Comparison of ENCODE assay signal across 20 cellular contexts in genomic region chr13:44382635-44383145, GRCh38. TPM values are rescaled to one million over a fixed set of nuclear protein-coding genes. Genes with fewer than 3 reads are reported as not detected.
DNase-seq lines count a peak whose midpoint lies in the region; ATAC-seq and TF ChIP-seq lines count a peak whose summit lies in the region.
"Had no signal": no experiment of that assay in that cellular context is flagged by ENCODE, and none has a peak within 500 bp of the region (broad histone marks: within the 10 kb centered on the region; RNA-seq: fewer than 3 reads in every experiment).

No MANE protein-coding gene starts in this region.

- DNase-seq in Right ventricle myocardium inferior (ENCODE audit: missing footprints): no peak
- DNase-seq in cardiac septum (ENCODE audit: low spot score): no peak
- peak; percentile 94 to 99 for DNase-seq in erythroblast (lab: John Stamatoyannopoulos, UW)
- DNase-seq in thyroid gland: no peak
- DNase-seq in GM19240 (ENCODE audit: insufficient read length, low spot score): no peak
- no peak for DNase-seq in middle frontal gyrus (ENCODE audit: extremely low spot score, low spot score)
- DNase-seq: COR-L47, DMS153, EL, H9, IMR-90, MV-4-11, NCI-H1417 treated with DMSO at 0.1 percent for 48 hours, NCI-H2029, NCI-H2171 treated with DMSO at 0.1 percent for 48 hours, NCI-H510A, NCI-H82 had no signal

- H3K4me1 ChIP-seq in mucosa of rectum (ENCODE audit: control insufficient read depth in 2 of 2, insufficient read depth in 2 of 2, low read length in 2 of 2): peaks cover 11 to 22% of the 10 kb centered on the region in 2 donors
- no peaks in the 10 kb centered on the region for H3K4me1 ChIP-seq in thyroid gland

- TF ChIP-seq CTCF in thyroid gland (IDR thresholded peaks at IDR 0.05): no peak

- H3K36me3 ChIP-seq in mucosa of rectum (ENCODE audit: control insufficient read depth in 2 of 2, insufficient read depth in 2 of 2, low read length in 2 of 2) (no peaks in the 10 kb centered on the region), thyroid gland (no peaks in the 10 kb centered on the region)

- peak overlapping the region; percentile 26 to 73 for H3K27ac ChIP-seq in mucosa of rectum (ENCODE audit: low read depth in 2 of 2, low read length in 2 of 2)
- H3K27ac ChIP-seq in thyroid gland: no peak overlapping the region
- H3K27ac ChIP-seq: 22Rv1 had no signal

- H3K9me3 ChIP-seq in mucosa of rectum (ENCODE audit: control insufficient read depth in 2 of 2, low read length in 2 of 2) (no peaks in the 10 kb centered on the region), thyroid gland (no peaks in the 10 kb centered on the region)

- TF ChIP-seq POLR2A in erythroblast (IDR thresholded peaks at IDR 0.05; ENCODE audit: low read length) (peak; percentile 33), thyroid gland (IDR thresholded peaks at IDR 0.05) (no peak)

- H3K4me3 ChIP-seq in mucosa of rectum (ENCODE audit: low read length in 2 of 2): no peak overlapping the region
- H3K4me3 ChIP-seq in thyroid gland (replicated peaks in 1 of 3): no peak overlapping the region

- 84 to 93% methylated on average over 5 of the region's 5 CpGs for WGBS in thyroid gland, 2 donors

- H3K27me3 ChIP-seq in mucosa of rectum (ENCODE audit: control insufficient read depth in 2 of 2, insufficient read depth in 2 of 2, low read length in 2 of 2) (no peaks in the 10 kb centered on the region), thyroid gland (no peaks in the 10 kb centered on the region)

- H3K9ac ChIP-seq in mucosa of rectum (ENCODE audit: low read depth in 1 of 2, low read length in 2 of 2): peak overlapping the region in 1 of 2 donors; percentile 53

- intact Hi-C loops in Right ventricle myocardium inferior (cut with DNase I): loop anchor here (5.0 kb wide), 3 partner anchors 50 to 185 kb away; no protein-coding TSS in a partner anchor
- intact Hi-C loops in cardiac septum (cut with DNase I): no loop called here
- intact Hi-C loops in thyroid gland (cut with DNase I): no loop called here

- ATAC-seq in Right ventricle myocardium inferior: peak; percentile 60
- no peak for ATAC-seq in HG02678 (IDR thresholded peaks at IDR 0.05; ENCODE audit: unreplicated experiment)

RNA-seq across cellular contexts. Expression of gene SERP2, which starts 9.1 kb away (rescaled TPM):
- 15.7 TPM for total RNA-seq in Right ventricle myocardium inferior
- 7.9 TPM for total RNA-seq in cardiac septum
- 1 to 10 TPM in 3 of 4 donors, not detected in 1; 3.6 to 5.7 (median 4.7) TPM for total RNA-seq in thyroid gland

Comparison
In these comparisons a context has a peak if more than half of its experiments do, and no peak if none do; other contexts are left out.
1. DNase-seq: peak in erythroblast (2 of 2); none in Right ventricle myocardium inferior (single experiment), cardiac septum (single experiment), thyroid gland (0 of 2), GM19240 (single experiment) and middle frontal gyrus (single experiment).
2. H3K27ac ChIP-seq: peak in mucosa of rectum (2 of 2); none in thyroid gland (0 of 3).